Comparison of ENCODE assay signal across 8 cellular contexts in the genomic region with DNA sequence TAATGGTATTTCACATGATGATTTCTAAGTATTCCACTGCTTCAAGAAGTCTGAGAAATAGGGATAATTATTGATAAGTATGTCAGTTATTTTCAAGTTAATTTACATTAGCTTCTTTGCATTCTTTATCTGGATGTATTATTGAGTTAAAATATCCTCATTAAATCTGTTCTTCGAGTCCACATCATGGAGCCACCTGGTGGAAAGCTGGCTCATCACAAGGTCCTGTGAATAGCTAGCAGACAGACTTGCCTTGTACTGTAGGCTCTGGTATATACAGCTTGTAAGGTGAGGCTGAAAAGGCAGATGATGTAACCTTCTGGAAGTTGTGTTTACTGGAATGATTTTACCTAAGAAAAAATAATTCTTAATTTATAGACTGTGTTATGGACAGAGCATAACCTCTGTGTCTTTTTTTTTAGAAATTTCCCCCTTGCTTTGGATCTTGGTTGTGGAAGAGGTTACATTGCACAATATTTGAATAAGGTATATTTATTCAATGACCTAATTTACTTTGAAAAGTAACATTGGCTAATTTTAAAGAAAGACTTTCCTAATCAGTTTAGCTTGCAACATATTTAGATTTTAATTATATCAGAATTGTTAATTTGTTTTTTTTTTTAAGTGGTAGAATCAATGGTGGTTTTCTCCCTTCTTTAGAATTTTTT. TPM values are rescaled to one million over a fixed set of nuclear protein-coding genes. Genes with fewer than 3 reads are reported as not detected.
DNase-seq lines count a peak whose midpoint lies in the region; ATAC-seq and TF ChIP-seq lines count a peak whose summit lies in the region.

No MANE protein-coding gene starts in this region.

- no peak overlapping the region for H3K4me3 Mint-ChIP-seq in mesothelial cell of epicardium

- H3K27me3 Mint-ChIP-seq in mesothelial cell of epicardium (ENCODE audit: low read depth) = no peaks in the 10 kb centered on the region

- peak; percentile 27 for TF ChIP-seq CTCF in mesothelial cell of epicardium (IDR thresholded peaks at IDR 0.05; ENCODE audit: unreplicated experiment)

- H3K27ac Mint-ChIP-seq in mesothelial cell of epicardium = no peak overlapping the region

- peak; percentile 37 for ATAC-seq in GM21515 (IDR thresholded peaks at IDR 0.05; ENCODE audit: unreplicated experiment)

- H3K4me1 Mint-ChIP-seq in mesothelial cell of epicardium = peaks cover 31% of the 10 kb centered on the region

- peaks cover 15% of the 10 kb centered on the region for H3K36me3 Mint-ChIP-seq in mesothelial cell of epicardium

- no peaks in the 10 kb centered on the region for H3K9me3 Mint-ChIP-seq in mesothelial cell of epicardium

- intact Hi-C loops in posterior vena cava (cut with DNase I) = no loop called here

- DNase-seq in NCI-H146 (lab: John Stamatoyannopoulos, UW) = peak; percentile 44
- no peak for DNase-seq in NCI-H146 treated with DMSO at 0.1 percent for 48 hours (lab: John Stamatoyannopoulos, UW; ENCODE audit: unreplicated experiment)
- DNase-seq in LHCN-M2 (ENCODE audit: low read depth) = peak; percentile 56
- DNase-seq in SK-N-DZ (ENCODE audit: low spot score) = peak; percentile 63
- DNase-seq in central memory CD4-positive, alpha-beta T cell = peak; percentile 12
- no peak for DNase-seq in mesothelial cell of epicardium (ENCODE audit: low spot score in 2 of 2, unreplicated experiment in 2 of 2)
- DNase-seq in posterior vena cava (ENCODE audit: low spot score) = no peak

RNA-seq across cellular contexts. Expression of gene NDUFAF5, which starts 3.5 kb away (rescaled TPM):
- 13.0 and 15.3 TPM in 2 replicates for total RNA-seq in LHCN-M2 (2014; rRNA removed)
- polyA plus RNA-seq in LHCN-M2 (2012) = 14.7 TPM
- 22.0 and 26.1 TPM in 2 replicates for polyA plus RNA-seq in SK-N-DZ (2014; cell fraction: cytosol; rRNA removed)
- 31.4 and 35.5 TPM in 2 replicates for polyA plus RNA-seq in SK-N-DZ (2014; cell fraction: nucleus; rRNA removed)
- total RNA-seq in mesothelial cell of epicardium = 38.9 to 40.7 TPM (median 40.4 TPM) in 3 replicates
- 10 to 100 TPM; 25.5 to 30.2 TPM for total RNA-seq in posterior vena cava

RNA-seq across cellular contexts. Expression of gene ESF1, which starts 3.6 kb away (rescaled TPM):
- total RNA-seq in LHCN-M2 (2014; rRNA removed) (15.8 and 16.0 TPM in 2 replicates), mesothelial cell of epicardium (17.2 to 18.5 TPM (median 17.4 TPM) in 3 replicates), posterior vena cava (10 to 100 TPM; 19.1 to 22.8 TPM)
- polyA plus RNA-seq in LHCN-M2 (2012) = 8.2 TPM
- 13.6 and 18.4 TPM in 2 replicates for polyA plus RNA-seq in SK-N-DZ (2014; cell fraction: cytosol; rRNA removed)
- polyA plus RNA-seq in SK-N-DZ (2014; cell fraction: nucleus; rRNA removed) = 15.4 and 16.8 TPM in 2 replicates

Comparison
In these comparisons a context has a peak if more than half of its experiments do, and no peak if none do; other contexts are left out.
1. DNase-seq: peak in NCI-H146 (single experiment), LHCN-M2 (single experiment), SK-N-DZ (single experiment) and central memory CD4-positive, alpha-beta T cell (single experiment); none in NCI-H146 treated with DMSO at 0.1 percent for 48 hours (single experiment), mesothelial cell of epicardium (0 of 2) and posterior vena cava (single experiment).